11 cellular contexts compared by ENCODE assay signal in the genomic region with DNA sequence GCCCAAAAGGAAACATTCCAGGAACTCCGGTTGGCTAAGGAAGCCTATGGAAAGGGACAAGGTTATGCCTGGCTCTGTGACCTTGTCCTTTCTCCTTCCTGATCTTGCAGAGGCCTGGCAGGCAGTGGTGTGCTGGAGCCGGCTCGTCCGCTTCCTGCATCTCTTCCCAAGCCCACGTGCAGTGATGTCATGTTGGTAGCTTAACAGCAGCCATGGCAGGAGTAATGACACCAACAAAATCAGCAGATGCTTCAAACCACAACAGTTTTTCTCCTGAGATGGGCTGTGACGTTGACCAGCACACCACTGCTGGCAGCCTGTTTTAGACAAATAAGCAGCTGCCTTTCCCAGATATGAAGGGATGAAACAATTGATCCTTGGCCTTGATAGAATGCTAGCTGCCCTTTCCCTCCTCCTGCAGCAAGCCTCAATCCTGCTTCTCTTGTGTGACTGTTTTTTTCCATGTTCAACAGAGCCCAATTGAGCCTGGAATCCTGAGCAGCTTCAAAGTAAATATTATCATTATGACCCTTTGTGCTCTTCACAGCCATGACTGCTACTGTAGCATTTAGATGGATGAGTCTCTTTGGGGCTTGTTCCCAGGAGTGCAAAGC. TPM values are rescaled to one million over a fixed set of nuclear protein-coding genes. Genes with fewer than 3 reads are reported as not detected.
DNase-seq lines count a peak whose midpoint lies in the region; ATAC-seq and TF ChIP-seq lines count a peak whose summit lies in the region.
"Had no signal": no experiment of that assay in that cellular context is flagged by ENCODE, and none has a peak within 500 bp of the region (broad histone marks: within the 10 kb centered on the region; RNA-seq: fewer than 3 reads in every experiment).

No MANE protein-coding gene starts in this region.

- DNase-seq in brain microvascular endothelial cell (peak; percentile 44), Ammon's horn (ENCODE audit: low spot score) (no peak), GM10266 (ENCODE audit: extremely low spot score) (no peak)
- DNase-seq: left colon; stimulated activated CD4-positive, alpha-beta T cell treated with anti-CD3 and anti-CD28 coated beads, Interleukin-12 subunit alpha, Interleukin-12 subunit beta, amount 100 ng/mL, for 4 hours; stimulated activated naive CD4-positive, alpha-beta T cell had no signal

- in situ Hi-C loops in brain microvascular endothelial cell (cut with HindIII; ENCODE audit: low pct_ligation_motif_present, low sequenced_read_pairs) = no loop called here

- POLR2A ChIA-PET in HEK293 (lab: Yijun Ruan, JAX) = no interaction called here

- peaks cover 51% of the 10 kb centered on the region for H3K36me3 ChIP-seq in BLaER1
- H3K36me3 ChIP-seq in HEK293 (ENCODE audit: control insufficient read depth in 2 of 2, insufficient read depth in 1 of 2, low read length in 2 of 2) = peaks cover 0 to 8% of the 10 kb centered on the region in 2 experiments; a peak in 2 of 3 replicates
- no peaks in the 10 kb centered on the region for H3K36me3 ChIP-seq in brain microvascular endothelial cell (replicated peaks)
- H3K36me3 ChIP-seq in mesodermal cell (ENCODE audit: control insufficient read depth, insufficient read depth, low read length) = peaks cover 29% of the 10 kb centered on the region

- CTCF ChIA-PET in HEK293 (lab: Yijun Ruan, JAX) = no interaction called here

- H3K4me1 ChIP-seq in BLaER1 (peaks cover 98% of the 10 kb centered on the region), HEK293 (ENCODE audit: control insufficient read depth, insufficient read depth, low read length) (peaks cover 15% of the 10 kb centered on the region), mesodermal cell (ENCODE audit: control insufficient read depth, insufficient read depth, low read length, poor library complexity, severe bottlenecking) (peaks cover 28% of the 10 kb centered on the region)

- H3K27ac ChIP-seq in BLaER1 = peak overlapping the region; percentile 55
- no peak overlapping the region for H3K27ac ChIP-seq in HEK293 (ENCODE audit: extremely low read depth, low read depth, low read length)
- peak overlapping the region; percentile 11 for H3K27ac ChIP-seq in brain microvascular endothelial cell
- peak overlapping the region; percentile 80 for H3K27ac ChIP-seq in mesodermal cell (ENCODE audit: low read depth, low read length, severe bottlenecking)

- H3K9me3 ChIP-seq in BLaER1 (no peaks in the 10 kb centered on the region), HEK293 (ENCODE audit: control insufficient read depth, insufficient read depth, low read depth, low read length) (no peaks in the 10 kb centered on the region), mesodermal cell (ENCODE audit: control insufficient read depth, low read length) (no peaks in the 10 kb centered on the region)

- no peak for ATAC-seq in HG03097 (IDR thresholded peaks at IDR 0.05; ENCODE audit: low FRiP score, unreplicated experiment)
- no peak for ATAC-seq in GM21423 (IDR thresholded peaks at IDR 0.05; ENCODE audit: unreplicated experiment)
- ATAC-seq: left colon had no signal

- no peaks in the 10 kb centered on the region for H4K20me1 ChIP-seq in BLaER1

- no peaks in the 10 kb centered on the region for H3K27me3 ChIP-seq in BLaER1
- H3K27me3 ChIP-seq in brain microvascular endothelial cell (replicated peaks) = no peaks in the 10 kb centered on the region

- TF ChIP-seq CTCF in HEK293 (tag by site-specific recombination; IDR thresholded peaks at IDR 0.05) = no peak
- no peak for TF ChIP-seq CTCF in brain microvascular endothelial cell (IDR thresholded peaks at IDR 0.05; ENCODE audit: low read depth, low read length, missing control alignments)
- no peak for TF ChIP-seq CTCF in GM10266 (IDR thresholded peaks at IDR 0.05; ENCODE audit: control insufficient read depth, insufficient read depth, low read depth, missing control alignments)

- H3K4me2 ChIP-seq in BLaER1 = peak overlapping the region; percentile 90

- WGBS in mesodermal cell (ENCODE audit: insufficient coverage in 2 of 2), 2 experiments = 60% methylated on average over 1 to 3 of the region's 6 CpGs

- H3K9ac ChIP-seq in BLaER1 = no peak overlapping the region

- H3K4me3 ChIP-seq in BLaER1 (no peak overlapping the region), HEK293 (ENCODE audit: low read depth, low read length) (no peak overlapping the region), brain microvascular endothelial cell (ENCODE audit: low read depth, low read length) (no peak overlapping the region), mesodermal cell (ENCODE audit: extremely low read depth, insufficient read depth, low read length, poor library complexity, severe bottlenecking) (no peak overlapping the region)

TF ChIP-seq in HEK293, 187 proteins besides CTCF, POLR2A, EP300 and RAD21:
- TF ChIP-seq ZNF610 (tag by site-specific recombination; IDR thresholded peaks at IDR 0.05; ENCODE audit: borderline replicate concordance) (no peak), OSR2 (tag by site-specific recombination; IDR thresholded peaks at IDR 0.05) (peak; percentile 78)
- TF ChIP-seq, protein P1, sequence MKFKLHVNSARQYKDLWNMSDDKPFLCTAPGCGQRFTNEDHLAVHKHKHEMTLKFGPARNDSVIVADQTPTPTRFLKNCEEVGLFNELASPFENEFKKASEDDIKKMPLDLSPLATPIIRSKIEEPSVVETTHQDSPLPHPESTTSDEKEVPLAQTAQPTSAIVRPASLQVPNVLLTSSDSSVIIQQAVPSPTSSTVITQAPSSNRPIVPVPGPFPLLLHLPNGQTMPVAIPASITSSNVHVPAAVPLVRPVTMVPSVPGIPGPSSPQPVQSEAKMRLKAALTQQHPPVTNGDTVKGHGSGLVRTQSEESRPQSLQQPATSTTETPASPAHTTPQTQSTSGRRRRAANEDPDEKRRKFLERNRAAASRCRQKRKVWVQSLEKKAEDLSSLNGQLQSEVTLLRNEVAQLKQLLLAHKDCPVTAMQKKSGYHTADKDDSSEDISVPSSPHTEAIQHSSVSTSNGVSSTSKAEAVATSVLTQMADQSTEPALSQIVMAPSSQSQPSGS (tag by site-specific recombination; IDR thresholded peaks at IDR 0.05; ENCODE audit: low read depth) = 0 out of 2 replicates have a peak, but pooled peaks have one; percentile 5

RNA-seq across cellular contexts. Expression of a gene that starts 23.4 kb away (rescaled TPM):
- polyA plus RNA-seq in mesodermal cell (2013, experiment 1 of 2) = 118 TPM
- polyA plus RNA-seq in mesodermal cell (2013, experiment 2 of 2) = 105 TPM
